In the genomic region with DNA sequence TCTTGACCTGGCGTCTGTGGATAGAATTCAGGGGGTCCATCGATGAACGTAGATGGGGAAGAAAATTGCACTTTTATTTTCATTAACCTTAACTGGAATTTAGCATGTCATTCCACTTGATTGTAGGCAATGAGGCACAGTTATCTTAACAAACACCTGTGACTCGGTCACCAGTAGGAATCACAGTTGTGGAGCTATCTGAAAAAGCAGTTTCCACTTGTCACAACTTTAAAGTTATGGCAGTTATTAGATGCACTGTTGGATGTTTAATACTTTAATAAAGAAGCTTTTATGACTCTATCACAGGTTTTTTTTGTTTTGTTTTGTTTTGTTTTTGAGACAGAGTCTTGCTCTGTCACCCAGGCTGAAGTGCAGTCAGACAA, we compare ENCODE assay signal across 1 cellular context.
TF ChIP-seq lines count a peak whose summit lies in the region.

No MANE protein-coding gene starts in this region.

TF ChIP-seq in K562, 482 proteins besides CTCF, POLR2A, EP300 and RAD21 (continued from another document and continues in another):
- TF ChIP-seq CC2D1A (IDR thresholded peaks at IDR 0.05) (no peak; the same call in 1 of the 2 replicates), XRCC4 (IDR thresholded peaks at IDR 0.05; ENCODE audit: extremely low read depth, insufficient read depth, insufficient read length) (no peak), TRIM24 (IDR thresholded peaks at IDR 0.05) (0 out of 4 replicates have a peak, but pooled peaks of 1 of the 2 experiments have one; percentile 21), SRSF7 (optimal IDR thresholded peaks at IDR 0.05; ENCODE audit: low read depth, low read length) (no peak), MBD2 (IDR thresholded peaks at IDR 0.05; ENCODE audit: borderline replicate concordance, low read depth) (0 out of 2 replicates have a peak, but pooled peaks have one; percentile 29), ZNF57 (CRISPR knock-in tag; IDR thresholded peaks at IDR 0.05) (no peak), RBM22 (IDR thresholded peaks at IDR 0.05; ENCODE audit: low read depth, low read length, poor library complexity, severe bottlenecking) (no peak), ZNF212 (CRISPR knock-in tag; IDR thresholded peaks at IDR 0.05) (no peak), TEAD4 (IDR thresholded peaks at IDR 0.05; ENCODE audit: low read length) (peak; percentile 93), TEAD4 (CRISPR knock-in tag; IDR thresholded peaks at IDR 0.05; ENCODE audit: borderline replicate concordance) (no peak), ZFX (CRISPR knock-in tag; IDR thresholded peaks at IDR 0.05) (no peak), PHF21A (IDR thresholded peaks at IDR 0.05; ENCODE audit: borderline replicate concordance, low read depth) (no peak), PTTG1 (tag; IDR thresholded peaks at IDR 0.05; ENCODE audit: low read depth) (no peak), ELF1 (tag; IDR thresholded peaks at IDR 0.05) (no peak), ZNF699 (CRISPR knock-in tag; IDR thresholded peaks at IDR 0.05; ENCODE audit: insufficient replicate concordance) (no peak), ZKSCAN3 (CRISPR knock-in tag; IDR thresholded peaks at IDR 0.05) (no peak), RFX5 (IDR thresholded peaks at IDR 0.05; ENCODE audit: low read depth, low read length) (no peak), KAT7 (CRISPR knock-in tag; IDR thresholded peaks at IDR 0.05; ENCODE audit: borderline replicate concordance) (no peak), TEAD1 (CRISPR knock-in tag; IDR thresholded peaks at IDR 0.05) (no peak), KAT8 (IDR thresholded peaks at IDR 0.05; ENCODE audit: low read depth) (no peak), CREB1 (IDR thresholded peaks at IDR 0.05) (no peak), CREB1 (CRISPR knock-in tag; IDR thresholded peaks at IDR 0.05) (no peak), TCF7L2 (IDR thresholded peaks at IDR 0.05; ENCODE audit: low read depth, low read length) (no peak), COPS2 (conservative IDR thresholded peaks at IDR 0.05) (no peak), MYC (IDR thresholded peaks at IDR 0.05; ENCODE audit: low read depth, low read length) (no peak), MYC (CRISPR knock-in tag; IDR thresholded peaks at IDR 0.05; ENCODE audit: borderline replicate concordance, low read depth) (no peak), PCBP1 (IDR thresholded peaks at IDR 0.05; ENCODE audit: low read depth, low read length, poor library complexity, severe bottlenecking) (no peak), NEUROD1 (IDR thresholded peaks at IDR 0.05; ENCODE audit: borderline replicate concordance, low read depth, low read length, partially characterized antibody) (peak; percentile 61), HNRNPLL (IDR thresholded peaks at IDR 0.05; ENCODE audit: low read depth, low read length, poor library complexity, severe bottlenecking) (no peak), SAFB (IDR thresholded peaks at IDR 0.05; ENCODE audit: borderline replicate concordance, low read depth, low read length) (no peak), NFYB (IDR thresholded peaks at IDR 0.05; ENCODE audit: extremely low read depth, insufficient read length) (no peak), FOXM1 (IDR thresholded peaks at IDR 0.05; ENCODE audit: low read depth) (peak; percentile 79), FOXM1 (CRISPR knock-in tag; IDR thresholded peaks at IDR 0.05; ENCODE audit: low read depth) (no peak), DDX20 (tag; IDR thresholded peaks at IDR 0.05; ENCODE audit: low read depth) (no peak), KLF10 (CRISPR knock-in tag; IDR thresholded peaks at IDR 0.05) (no peak), ZNF408 (CRISPR knock-in tag; IDR thresholded peaks at IDR 0.05; ENCODE audit: low read depth) (no peak), HDAC2 (IDR thresholded peaks at IDR 0.05) (peak; percentile 91), SNRNP70 (optimal IDR thresholded peaks at IDR 0.05; ENCODE audit: low read depth, low read length) (no peak), POLR2H (tag; IDR thresholded peaks at IDR 0.05; ENCODE audit: low read depth) (no peak)
- TF ChIP-seq, protein P1, sequence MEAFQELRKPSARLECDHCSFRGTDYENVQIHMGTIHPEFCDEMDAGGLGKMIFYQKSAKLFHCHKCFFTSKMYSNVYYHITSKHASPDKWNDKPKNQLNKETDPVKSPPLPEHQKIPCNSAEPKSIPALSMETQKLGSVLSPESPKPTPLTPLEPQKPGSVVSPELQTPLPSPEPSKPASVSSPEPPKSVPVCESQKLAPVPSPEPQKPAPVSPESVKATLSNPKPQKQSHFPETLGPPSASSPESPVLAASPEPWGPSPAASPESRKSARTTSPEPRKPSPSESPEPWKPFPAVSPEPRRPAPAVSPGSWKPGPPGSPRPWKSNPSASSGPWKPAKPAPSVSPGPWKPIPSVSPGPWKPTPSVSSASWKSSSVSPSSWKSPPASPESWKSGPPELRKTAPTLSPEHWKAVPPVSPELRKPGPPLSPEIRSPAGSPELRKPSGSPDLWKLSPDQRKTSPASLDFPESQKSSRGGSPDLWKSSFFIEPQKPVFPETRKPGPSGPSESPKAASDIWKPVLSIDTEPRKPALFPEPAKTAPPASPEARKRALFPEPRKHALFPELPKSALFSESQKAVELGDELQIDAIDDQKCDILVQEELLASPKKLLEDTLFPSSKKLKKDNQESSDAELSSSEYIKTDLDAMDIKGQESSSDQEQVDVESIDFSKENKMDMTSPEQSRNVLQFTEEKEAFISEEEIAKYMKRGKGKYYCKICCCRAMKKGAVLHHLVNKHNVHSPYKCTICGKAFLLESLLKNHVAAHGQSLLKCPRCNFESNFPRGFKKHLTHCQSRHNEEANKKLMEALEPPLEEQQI (IDR thresholded peaks at IDR 0.05): no peak
- TF ChIP-seq, protein P2, sequence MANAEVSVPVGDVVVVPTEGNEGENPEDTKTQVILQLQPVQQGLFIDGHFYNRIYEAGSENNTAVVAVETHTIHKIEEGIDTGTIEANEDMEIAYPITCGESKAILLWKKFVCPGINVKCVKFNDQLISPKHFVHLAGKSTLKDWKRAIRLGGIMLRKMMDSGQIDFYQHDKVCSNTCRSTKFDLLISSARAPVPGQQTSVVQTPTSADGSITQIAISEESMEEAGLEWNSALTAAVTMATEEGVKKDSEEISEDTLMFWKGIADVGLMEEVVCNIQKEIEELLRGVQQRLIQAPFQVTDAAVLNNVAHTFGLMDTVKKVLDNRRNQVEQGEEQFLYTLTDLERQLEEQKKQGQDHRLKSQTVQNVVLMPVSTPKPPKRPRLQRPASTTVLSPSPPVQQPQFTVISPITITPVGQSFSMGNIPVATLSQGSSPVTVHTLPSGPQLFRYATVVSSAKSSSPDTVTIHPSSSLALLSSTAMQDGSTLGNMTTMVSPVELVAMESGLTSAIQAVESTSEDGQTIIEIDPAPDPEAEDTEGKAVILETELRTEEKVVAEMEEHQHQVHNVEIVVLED (CRISPR knock-in tag; IDR thresholded peaks at IDR 0.05): no peak
- TF ChIP-seq, protein P3, sequence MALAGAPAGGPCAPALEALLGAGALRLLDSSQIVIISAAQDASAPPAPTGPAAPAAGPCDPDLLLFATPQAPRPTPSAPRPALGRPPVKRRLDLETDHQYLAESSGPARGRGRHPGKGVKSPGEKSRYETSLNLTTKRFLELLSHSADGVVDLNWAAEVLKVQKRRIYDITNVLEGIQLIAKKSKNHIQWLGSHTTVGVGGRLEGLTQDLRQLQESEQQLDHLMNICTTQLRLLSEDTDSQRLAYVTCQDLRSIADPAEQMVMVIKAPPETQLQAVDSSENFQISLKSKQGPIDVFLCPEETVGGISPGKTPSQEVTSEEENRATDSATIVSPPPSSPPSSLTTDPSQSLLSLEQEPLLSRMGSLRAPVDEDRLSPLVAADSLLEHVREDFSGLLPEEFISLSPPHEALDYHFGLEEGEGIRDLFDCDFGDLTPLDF (CRISPR knock-in tag; IDR thresholded peaks at IDR 0.05): no peak
- TF ChIP-seq, protein P4, sequence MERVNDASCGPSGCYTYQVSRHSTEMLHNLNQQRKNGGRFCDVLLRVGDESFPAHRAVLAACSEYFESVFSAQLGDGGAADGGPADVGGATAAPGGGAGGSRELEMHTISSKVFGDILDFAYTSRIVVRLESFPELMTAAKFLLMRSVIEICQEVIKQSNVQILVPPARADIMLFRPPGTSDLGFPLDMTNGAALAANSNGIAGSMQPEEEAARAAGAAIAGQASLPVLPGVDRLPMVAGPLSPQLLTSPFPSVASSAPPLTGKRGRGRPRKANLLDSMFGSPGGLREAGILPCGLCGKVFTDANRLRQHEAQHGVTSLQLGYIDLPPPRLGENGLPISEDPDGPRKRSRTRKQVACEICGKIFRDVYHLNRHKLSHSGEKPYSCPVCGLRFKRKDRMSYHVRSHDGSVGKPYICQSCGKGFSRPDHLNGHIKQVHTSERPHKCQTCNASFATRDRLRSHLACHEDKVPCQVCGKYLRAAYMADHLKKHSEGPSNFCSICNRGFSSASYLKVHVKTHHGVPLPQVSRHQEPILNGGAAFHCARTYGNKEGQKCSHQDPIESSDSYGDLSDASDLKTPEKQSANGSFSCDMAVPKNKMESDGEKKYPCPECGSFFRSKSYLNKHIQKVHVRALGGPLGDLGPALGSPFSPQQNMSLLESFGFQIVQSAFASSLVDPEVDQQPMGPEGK (CRISPR knock-in tag; IDR thresholded peaks at IDR 0.05; ENCODE audit: borderline replicate concordance): no peak
- TF ChIP-seq, protein P5, sequence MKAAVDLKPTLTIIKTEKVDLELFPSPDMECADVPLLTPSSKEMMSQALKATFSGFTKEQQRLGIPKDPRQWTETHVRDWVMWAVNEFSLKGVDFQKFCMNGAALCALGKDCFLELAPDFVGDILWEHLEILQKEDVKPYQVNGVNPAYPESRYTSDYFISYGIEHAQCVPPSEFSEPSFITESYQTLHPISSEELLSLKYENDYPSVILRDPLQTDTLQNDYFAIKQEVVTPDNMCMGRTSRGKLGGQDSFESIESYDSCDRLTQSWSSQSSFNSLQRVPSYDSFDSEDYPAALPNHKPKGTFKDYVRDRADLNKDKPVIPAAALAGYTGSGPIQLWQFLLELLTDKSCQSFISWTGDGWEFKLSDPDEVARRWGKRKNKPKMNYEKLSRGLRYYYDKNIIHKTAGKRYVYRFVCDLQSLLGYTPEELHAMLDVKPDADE (conservative IDR thresholded peaks at IDR 0.05; ENCODE audit: control insufficient read depth, low read depth, low read length): no peak
- TF ChIP-seq, protein P6, sequence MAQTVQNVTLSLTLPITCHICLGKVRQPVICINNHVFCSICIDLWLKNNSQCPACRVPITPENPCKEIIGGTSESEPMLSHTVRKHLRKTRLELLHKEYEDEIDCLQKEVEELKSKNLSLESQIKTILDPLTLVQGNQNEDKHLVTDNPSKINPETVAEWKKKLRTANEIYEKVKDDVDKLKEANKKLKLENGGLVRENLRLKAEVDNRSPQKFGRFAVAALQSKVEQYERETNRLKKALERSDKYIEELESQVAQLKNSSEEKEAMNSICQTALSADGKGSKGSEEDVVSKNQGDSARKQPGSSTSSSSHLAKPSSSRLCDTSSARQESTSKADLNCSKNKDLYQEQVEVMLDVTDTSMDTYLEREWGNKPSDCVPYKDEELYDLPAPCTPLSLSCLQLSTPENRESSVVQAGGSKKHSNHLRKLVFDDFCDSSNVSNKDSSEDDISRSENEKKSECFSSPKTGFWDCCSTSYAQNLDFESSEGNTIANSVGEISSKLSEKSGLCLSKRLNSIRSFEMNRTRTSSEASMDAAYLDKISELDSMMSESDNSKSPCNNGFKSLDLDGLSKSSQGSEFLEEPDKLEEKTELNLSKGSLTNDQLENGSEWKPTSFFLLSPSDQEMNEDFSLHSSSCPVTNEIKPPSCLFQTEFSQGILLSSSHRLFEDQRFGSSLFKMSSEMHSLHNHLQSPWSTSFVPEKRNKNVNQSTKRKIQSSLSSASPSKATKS (CRISPR knock-in tag; IDR thresholded peaks at IDR 0.05): no peak
- TF ChIP-seq, protein P7, sequence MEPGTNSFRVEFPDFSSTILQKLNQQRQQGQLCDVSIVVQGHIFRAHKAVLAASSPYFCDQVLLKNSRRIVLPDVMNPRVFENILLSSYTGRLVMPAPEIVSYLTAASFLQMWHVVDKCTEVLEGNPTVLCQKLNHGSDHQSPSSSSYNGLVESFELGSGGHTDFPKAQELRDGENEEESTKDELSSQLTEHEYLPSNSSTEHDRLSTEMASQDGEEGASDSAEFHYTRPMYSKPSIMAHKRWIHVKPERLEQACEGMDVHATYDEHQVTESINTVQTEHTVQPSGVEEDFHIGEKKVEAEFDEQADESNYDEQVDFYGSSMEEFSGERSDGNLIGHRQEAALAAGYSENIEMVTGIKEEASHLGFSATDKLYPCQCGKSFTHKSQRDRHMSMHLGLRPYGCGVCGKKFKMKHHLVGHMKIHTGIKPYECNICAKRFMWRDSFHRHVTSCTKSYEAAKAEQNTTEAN (CRISPR knock-in tag; IDR thresholded peaks at IDR 0.05): no peak
- TF ChIP-seq, protein P8, sequence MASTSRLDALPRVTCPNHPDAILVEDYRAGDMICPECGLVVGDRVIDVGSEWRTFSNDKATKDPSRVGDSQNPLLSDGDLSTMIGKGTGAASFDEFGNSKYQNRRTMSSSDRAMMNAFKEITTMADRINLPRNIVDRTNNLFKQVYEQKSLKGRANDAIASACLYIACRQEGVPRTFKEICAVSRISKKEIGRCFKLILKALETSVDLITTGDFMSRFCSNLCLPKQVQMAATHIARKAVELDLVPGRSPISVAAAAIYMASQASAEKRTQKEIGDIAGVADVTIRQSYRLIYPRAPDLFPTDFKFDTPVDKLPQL (IDR thresholded peaks at IDR 0.05; ENCODE audit: extremely low read depth, insufficient read length): no peak
- TF ChIP-seq, protein P9, sequence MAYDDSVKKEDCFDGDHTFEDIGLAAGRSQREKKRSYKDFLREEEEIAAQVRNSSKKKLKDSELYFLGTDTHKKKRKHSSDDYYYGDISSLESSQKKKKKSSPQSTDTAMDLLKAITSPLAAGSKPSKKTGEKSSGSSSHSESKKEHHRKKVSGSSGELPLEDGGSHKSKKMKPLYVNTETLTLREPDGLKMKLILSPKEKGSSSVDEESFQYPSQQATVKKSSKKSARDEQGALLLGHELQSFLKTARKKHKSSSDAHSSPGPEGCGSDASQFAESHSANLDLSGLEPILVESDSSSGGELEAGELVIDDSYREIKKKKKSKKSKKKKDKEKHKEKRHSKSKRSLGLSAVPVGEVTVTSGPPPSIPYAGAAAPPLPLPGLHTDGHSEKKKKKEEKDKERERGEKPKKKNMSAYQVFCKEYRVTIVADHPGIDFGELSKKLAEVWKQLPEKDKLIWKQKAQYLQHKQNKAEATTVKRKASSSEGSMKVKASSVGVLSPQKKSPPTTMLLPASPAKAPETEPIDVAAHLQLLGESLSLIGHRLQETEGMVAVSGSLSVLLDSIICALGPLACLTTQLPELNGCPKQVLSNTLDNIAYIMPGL (CRISPR knock-in tag; IDR thresholded peaks at IDR 0.05): no peak
- TF ChIP-seq, protein P10, sequence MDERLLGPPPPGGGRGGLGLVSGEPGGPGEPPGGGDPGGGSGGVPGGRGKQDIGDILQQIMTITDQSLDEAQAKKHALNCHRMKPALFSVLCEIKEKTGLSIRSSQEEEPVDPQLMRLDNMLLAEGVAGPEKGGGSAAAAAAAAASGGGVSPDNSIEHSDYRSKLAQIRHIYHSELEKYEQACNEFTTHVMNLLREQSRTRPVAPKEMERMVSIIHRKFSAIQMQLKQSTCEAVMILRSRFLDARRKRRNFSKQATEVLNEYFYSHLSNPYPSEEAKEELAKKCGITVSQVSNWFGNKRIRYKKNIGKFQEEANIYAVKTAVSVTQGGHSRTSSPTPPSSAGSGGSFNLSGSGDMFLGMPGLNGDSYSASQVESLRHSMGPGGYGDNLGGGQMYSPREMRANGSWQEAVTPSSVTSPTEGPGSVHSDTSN (CRISPR knock-in tag; IDR thresholded peaks at IDR 0.05; ENCODE audit: low read depth): no peak
- TF ChIP-seq, protein P10 (tag; conservative IDR thresholded peaks at IDR 0.05; ENCODE audit: low read depth): peak; percentile 77
